Comparison of ENCODE assay signal across 1 cellular context in genomic region chr6:109687271-109687721, GRCh38.
TF ChIP-seq lines count a peak whose summit lies in the region.

No MANE protein-coding gene starts in this region.

TF ChIP-seq in HEK293, 187 proteins besides CTCF, POLR2A, EP300 and RAD21 (continued from another document):
- 0 out of 2 replicates have a peak, but pooled peaks have one; percentile 25 for TF ChIP-seq HIC1 (tag by site-specific recombination; IDR thresholded peaks at IDR 0.05)
- TF ChIP-seq YY2 (tag by site-specific recombination; IDR thresholded peaks at IDR 0.05) = peak; percentile 43; the same call in 1 of the 2 replicates
- TF ChIP-seq ZXDB (tag by site-specific recombination; IDR thresholded peaks at IDR 0.05) = peak; percentile 43; the same call in 1 of the 2 replicates
- TF ChIP-seq MZF1 (tag by site-specific recombination; IDR thresholded peaks at IDR 0.05; ENCODE audit: borderline replicate concordance) = no peak
- no peak for TF ChIP-seq ZNF10 (tag by site-specific recombination; IDR thresholded peaks at IDR 0.05)
- TF ChIP-seq ZNF629 (tag by site-specific recombination; IDR thresholded peaks at IDR 0.05) = 0 out of 2 replicates have a peak, but pooled peaks have one; percentile 33
- TF ChIP-seq ZBTB6 (tag by site-specific recombination; IDR thresholded peaks at IDR 0.05) = no peak
- TF ChIP-seq ZBTB11 (tag by site-specific recombination; conservative IDR thresholded peaks at IDR 0.05; ENCODE audit: low read depth) = no peak
- TF ChIP-seq ZNF792 (tag by site-specific recombination; IDR thresholded peaks at IDR 0.05) = no peak
- peak; percentile 30; the same call in 1 of the 2 replicates for TF ChIP-seq PATZ1 (tag by site-specific recombination; IDR thresholded peaks at IDR 0.05)
- 0 out of 2 replicates have a peak, but pooled peaks have one; percentile 47 for TF ChIP-seq EGR2 (tag by site-specific recombination; IDR thresholded peaks at IDR 0.05; ENCODE audit: low read depth)
